ENCODE assay signal across 7 cellular contexts in genomic region chr19:38679839-38680238, GRCh38. TPM values are rescaled to one million over a fixed set of nuclear protein-coding genes. Genes with fewer than 3 reads are reported as not detected.
A peak's percentile ranks its signal among the peaks of the same experiment; 100 is the strongest.
DNase-seq lines count a peak whose midpoint lies in the region; ATAC-seq and TF ChIP-seq lines count a peak whose summit lies in the region.

No MANE protein-coding gene starts in this region.

- POLR2A ChIA-PET in RWPE1 (lab: Yijun Ruan, JAX; ENCODE audit: low non-redundant PET) = interaction anchor here (0.6 kb wide), 1 partner anchor 324 kb away, joined by 3 read pairs; no protein-coding TSS in a partner anchor

- no peaks in the 10 kb centered on the region for H3K9me3 ChIP-seq in skeletal muscle satellite cell (replicated peaks; ENCODE audit: low read length)

- H3K4me1 ChIP-seq in skeletal muscle satellite cell (ENCODE audit: control insufficient read depth, insufficient read depth, low read length) = peaks cover 84% of the 10 kb centered on the region

- TF ChIP-seq CTCF in RWPE1 (conservative IDR thresholded peaks at IDR 0.05; ENCODE audit: low read depth) (no peak), fibroblast of villous mesenchyme (IDR thresholded peaks at IDR 0.05; ENCODE audit: insufficient read depth, low read depth, low read length) (no peak)

- H3K4me2 ChIP-seq in skeletal muscle satellite cell (ENCODE audit: low read length) = peak overlapping the region; percentile 5

- CTCF ChIA-PET in RWPE1 (lab: Yijun Ruan, JAX) = interaction anchor here (1.8 kb wide), 1 partner anchor 17 kb away, joined by 5 read pairs; no protein-coding TSS in a partner anchor

- DNase-seq in ELR (ENCODE audit: low read depth) (peak; percentile 66), RWPE1 (ENCODE audit: low spot score) (no peak), fibroblast of villous mesenchyme (ENCODE audit: low read depth) (peak; percentile 82), SIG-M5 treated with dmso at 0.1 percent for 504 hours (lab: John Stamatoyannopoulos, UW; ENCODE audit: unreplicated experiment) (no peak)

- ATAC-seq in HG02798 (IDR thresholded peaks at IDR 0.05; ENCODE audit: poor library complexity, unreplicated experiment) = no peak
- no peak for ATAC-seq in activated CD4-positive, CD25-positive, alpha-beta regulatory T cell treated with anti-CD3 and anti-CD28 coated beads, Interleukin-2, amount 50 U/mL, for 24 hours

- peak overlapping the region; percentile 100 for H3K27ac ChIP-seq in RWPE1

- H3K4me3 ChIP-seq in fibroblast of villous mesenchyme (ENCODE audit: low read depth, low read length) (no peak overlapping the region), skeletal muscle satellite cell (ENCODE audit: low read length) (no peak overlapping the region)

- peak overlapping the region; percentile 15 for H3K9ac ChIP-seq in skeletal muscle satellite cell (ENCODE audit: low read depth, low read length)

- no peaks in the 10 kb centered on the region for H3K27me3 ChIP-seq in skeletal muscle satellite cell (ENCODE audit: control insufficient read depth, insufficient read depth, low read length)

- H3K36me3 ChIP-seq in skeletal muscle satellite cell (ENCODE audit: insufficient read depth, low read length) = peaks cover 46% of the 10 kb centered on the region

RNA-seq across cellular contexts. Expression of gene ACTN4, which starts 32.4 kb away (rescaled TPM):
- total RNA-seq in fibroblast of villous mesenchyme = 333 and 456 TPM in 2 replicates
- total RNA-seq in skeletal muscle satellite cell (2012; rRNA removed) = 162 and 238 TPM in 2 replicates

Comparison
In these comparisons a context has a peak if more than half of its experiments do, and no peak if none do; other contexts are left out.
1. DNase-seq: peak in ELR (single experiment) and fibroblast of villous mesenchyme (single experiment); none in RWPE1 (single experiment) and SIG-M5 treated with dmso at 0.1 percent for 504 hours (single experiment).